1 cellular context compared by ENCODE assay signal in genomic region chr1:232553809-232554208, GRCh38.
TF ChIP-seq lines count a peak whose summit lies in the region.

No MANE protein-coding gene starts in this region.

TF ChIP-seq in IMR-90, 13 proteins besides CTCF, POLR2A, EP300 and RAD21 (continued from another document):
- no peak for TF ChIP-seq ELK1 (IDR thresholded peaks at IDR 0.05; ENCODE audit: borderline replicate concordance, low read depth, low read length)
- no peak for TF ChIP-seq SMC3 (IDR thresholded peaks at IDR 0.05; ENCODE audit: low read depth, low read length)
- no peak for TF ChIP-seq FOS (IDR thresholded peaks at IDR 0.05; ENCODE audit: low read depth, low read length)
- TF ChIP-seq RCOR1 (IDR thresholded peaks at IDR 0.05; ENCODE audit: insufficient replicate concordance, low read length): no peak
- no peak for TF ChIP-seq BHLHE40 (IDR thresholded peaks at IDR 0.05; ENCODE audit: low read depth, low read length)
TF ChIP-seq in IMR-90: peak in this region for 0.
